ENCODE assay signal across 1 cellular context in genomic region chr5:110458313-110458712, GRCh38.
TF ChIP-seq lines count a peak whose summit lies in the region.

No MANE protein-coding gene starts in this region.

TF ChIP-seq in GM23338, 12 proteins besides CTCF, POLR2A, EP300 and RAD21 (continued from another document):
- TF ChIP-seq, protein P1, sequence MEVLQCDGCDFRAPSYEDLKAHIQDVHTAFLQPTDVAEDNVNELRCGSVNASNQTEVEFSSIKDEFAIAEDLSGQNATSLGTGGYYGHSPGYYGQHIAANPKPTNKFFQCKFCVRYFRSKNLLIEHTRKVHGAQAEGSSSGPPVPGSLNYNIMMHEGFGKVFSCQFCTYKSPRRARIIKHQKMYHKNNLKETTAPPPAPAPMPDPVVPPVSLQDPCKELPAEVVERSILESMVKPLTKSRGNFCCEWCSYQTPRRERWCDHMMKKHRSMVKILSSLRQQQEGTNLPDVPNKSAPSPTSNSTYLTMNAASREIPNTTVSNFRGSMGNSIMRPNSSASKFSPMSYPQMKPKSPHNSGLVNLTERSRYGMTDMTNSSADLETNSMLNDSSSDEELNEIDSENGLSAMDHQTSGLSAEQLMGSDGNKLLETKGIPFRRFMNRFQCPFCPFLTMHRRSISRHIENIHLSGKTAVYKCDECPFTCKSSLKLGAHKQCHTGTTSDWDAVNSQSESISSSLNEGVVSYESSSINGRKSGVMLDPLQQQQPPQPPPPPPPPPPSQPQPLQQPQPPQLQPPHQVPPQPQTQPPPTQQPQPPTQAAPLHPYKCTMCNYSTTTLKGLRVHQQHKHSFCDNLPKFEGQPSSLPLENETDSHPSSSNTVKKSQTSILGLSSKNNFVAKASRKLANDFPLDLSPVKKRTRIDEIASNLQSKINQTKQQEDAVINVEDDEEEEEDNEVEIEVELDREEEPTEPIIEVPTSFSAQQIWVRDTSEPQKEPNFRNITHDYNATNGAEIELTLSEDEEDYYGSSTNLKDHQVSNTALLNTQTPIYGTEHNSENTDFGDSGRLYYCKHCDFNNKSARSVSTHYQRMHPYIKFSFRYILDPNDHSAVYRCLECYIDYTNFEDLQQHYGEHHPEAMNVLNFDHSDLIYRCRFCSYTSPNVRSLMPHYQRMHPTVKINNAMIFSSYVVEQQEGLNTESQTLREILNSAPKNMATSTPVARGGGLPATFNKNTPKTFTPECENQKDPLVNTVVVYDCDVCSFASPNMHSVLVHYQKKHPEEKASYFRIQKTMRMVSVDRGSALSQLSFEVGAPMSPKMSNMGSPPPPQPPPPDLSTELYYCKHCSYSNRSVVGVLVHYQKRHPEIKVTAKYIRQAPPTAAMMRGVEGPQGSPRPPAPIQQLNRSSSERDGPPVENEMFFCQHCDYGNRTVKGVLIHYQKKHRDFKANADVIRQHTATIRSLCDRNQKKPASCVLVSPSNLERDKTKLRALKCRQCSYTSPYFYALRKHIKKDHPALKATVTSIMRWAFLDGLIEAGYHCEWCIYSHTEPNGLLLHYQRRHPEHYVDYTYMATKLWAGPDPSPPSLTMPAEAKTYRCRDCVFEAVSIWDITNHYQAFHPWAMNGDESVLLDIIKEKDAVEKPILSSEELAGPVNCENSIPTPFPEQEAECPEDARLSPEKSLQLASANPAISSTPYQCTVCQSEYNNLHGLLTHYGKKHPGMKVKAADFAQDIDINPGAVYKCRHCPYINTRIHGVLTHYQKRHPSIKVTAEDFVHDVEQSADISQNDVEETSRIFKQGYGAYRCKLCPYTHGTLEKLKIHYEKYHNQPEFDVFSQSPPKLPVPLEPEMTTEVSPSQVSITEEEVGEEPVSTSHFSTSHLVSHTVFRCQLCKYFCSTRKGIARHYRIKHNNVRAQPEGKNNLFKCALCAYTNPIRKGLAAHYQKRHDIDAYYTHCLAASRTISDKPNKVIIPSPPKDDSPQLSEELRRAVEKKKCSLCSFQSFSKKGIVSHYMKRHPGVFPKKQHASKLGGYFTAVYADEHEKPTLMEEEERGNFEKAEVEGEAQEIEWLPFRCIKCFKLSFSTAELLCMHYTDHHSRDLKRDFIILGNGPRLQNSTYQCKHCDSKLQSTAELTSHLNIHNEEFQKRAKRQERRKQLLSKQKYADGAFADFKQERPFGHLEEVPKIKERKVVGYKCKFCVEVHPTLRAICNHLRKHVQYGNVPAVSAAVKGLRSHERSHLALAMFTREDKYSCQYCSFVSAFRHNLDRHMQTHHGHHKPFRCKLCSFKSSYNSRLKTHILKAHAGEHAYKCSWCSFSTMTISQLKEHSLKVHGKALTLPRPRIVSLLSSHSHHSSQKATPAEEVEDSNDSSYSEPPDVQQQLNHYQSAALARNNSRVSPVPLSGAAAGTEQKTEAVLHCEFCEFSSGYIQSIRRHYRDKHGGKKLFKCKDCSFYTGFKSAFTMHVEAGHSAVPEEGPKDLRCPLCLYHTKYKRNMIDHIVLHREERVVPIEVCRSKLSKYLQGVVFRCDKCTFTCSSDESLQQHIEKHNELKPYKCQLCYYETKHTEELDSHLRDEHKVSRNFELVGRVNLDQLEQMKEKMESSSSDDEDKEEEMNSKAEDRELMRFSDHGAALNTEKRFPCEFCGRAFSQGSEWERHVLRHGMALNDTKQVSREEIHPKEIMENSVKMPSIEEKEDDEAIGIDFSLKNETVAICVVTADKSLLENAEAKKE (CRISPR knock-in tag; IDR thresholded peaks at IDR 0.05): no peak
- no peak for TF ChIP-seq ZNF114 (CRISPR knock-in tag; IDR thresholded peaks at IDR 0.05)
- no peak for TF ChIP-seq EZH2phosphoT487 (IDR thresholded peaks at IDR 0.05; ENCODE audit: unreplicated experiment)
- TF ChIP-seq CREB1 (CRISPR knock-in tag; IDR thresholded peaks at IDR 0.05; ENCODE audit: low read depth): no peak
